In the genomic region with DNA sequence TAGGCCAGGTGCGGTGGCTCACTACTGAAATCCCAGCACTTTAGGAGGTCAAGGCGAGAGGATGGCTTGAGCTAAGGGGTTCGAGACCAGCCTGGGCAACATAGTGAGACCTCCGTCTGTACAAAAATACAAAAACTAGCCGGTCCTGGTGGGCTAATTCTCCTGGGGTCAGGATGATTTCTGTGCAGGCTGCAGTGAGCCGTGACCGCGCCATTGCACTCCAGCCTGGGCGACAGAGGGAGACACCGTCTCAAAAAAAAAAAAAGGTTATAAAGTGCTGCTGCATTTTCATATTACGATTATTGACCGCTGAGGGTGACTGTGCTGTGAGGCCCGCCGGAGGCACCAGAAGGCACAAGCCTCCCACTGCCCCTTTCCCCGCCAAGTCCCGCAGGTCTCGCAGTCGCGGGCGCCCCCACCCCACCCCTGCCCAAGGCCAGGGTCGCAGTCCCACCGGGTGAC, we compare ENCODE assay signal across 8 cellular contexts. TPM values are rescaled to one million over a fixed set of nuclear protein-coding genes. Genes with fewer than 3 reads are reported as not detected.
DNase-seq lines count a peak whose midpoint lies in the region; ATAC-seq and TF ChIP-seq lines count a peak whose summit lies in the region.

No MANE protein-coding gene starts in this region.

- H3K4me3 ChIP-seq in ascending aorta (peak overlapping the region; percentile 75 to 93), lung (peak overlapping the region; percentile 43), vagina (peak overlapping the region; percentile 87 to 96)

- H3K4me1 ChIP-seq in ascending aorta (peaks cover 39 to 63% of the 10 kb centered on the region in 2 donors), lung (ENCODE audit: control insufficient read depth in 2 of 2, insufficient read depth in 2 of 2, low read length in 2 of 2) (peaks cover 9 to 13% of the 10 kb centered on the region in 2 donors), vagina (peaks cover 69% of the 10 kb centered on the region)

- intact Hi-C loops in cardiac septum (cut with DNase I) (loop anchor here (2.0 kb wide), 1 partner anchor 50 kb away; a partner anchor contains a TSS), Right ventricle myocardium inferior (cut with DNase I) (loop anchor here (2.0 to 10.0 kb wide), 4 partner anchors 18 to 450 kb away; a partner anchor contains a TSS), ascending aorta (cut with DNase I) (loop anchor here (1.0 to 2.0 kb wide), 2 partner anchors 58 to 278 kb away; a partner anchor contains a TSS), vagina (cut with DNase I) (loop anchor here (5.0 to 10.0 kb wide), 2 partner anchors 50 to 57 kb away; a partner anchor contains a TSS)

- no peaks in the 10 kb centered on the region for H3K36me3 ChIP-seq in ascending aorta
- H3K36me3 ChIP-seq in lung (ENCODE audit: control insufficient read depth in 2 of 2, insufficient read depth in 2 of 2, low read length in 2 of 2): no peaks in the 10 kb centered on the region
- H3K36me3 ChIP-seq in vagina: no peaks in the 10 kb centered on the region

- H3K9me3 ChIP-seq in ascending aorta: no peaks in the 10 kb centered on the region
- no peaks in the 10 kb centered on the region for H3K9me3 ChIP-seq in lung (ENCODE audit: control insufficient read depth in 2 of 2, insufficient read depth in 1 of 2, low read length in 1 of 2)
- no peaks in the 10 kb centered on the region for H3K9me3 ChIP-seq in vagina

- TF ChIP-seq CTCF in ascending aorta (IDR thresholded peaks at IDR 0.05) (peak in 2 of 3 experiments; percentile 4 to 13), lung (IDR thresholded peaks at IDR 0.05; ENCODE audit: control extremely low read depth, extremely low read depth) (no peak), vagina (IDR thresholded peaks at IDR 0.05) (peak in 1 of 3 experiments; percentile 28)

- no peak for ATAC-seq in Right ventricle myocardium inferior
- no peak for ATAC-seq in lung (ENCODE audit: insufficient read depth, low FRiP score)
- no peak for ATAC-seq in HG03196 (IDR thresholded peaks at IDR 0.05; ENCODE audit: unreplicated experiment)
- no peak for ATAC-seq in GM19463 (IDR thresholded peaks at IDR 0.05; ENCODE audit: unreplicated experiment)

- 28 to 29% methylated on average over 20 to 22 of the region's 22 CpGs for WGBS in lung, 2 donors

- peak overlapping the region; percentile 99 for H3K27ac ChIP-seq in ascending aorta
- peak overlapping the region; percentile 58 to 70 for H3K27ac ChIP-seq in lung (ENCODE audit: low read depth in 1 of 2, low read length in 1 of 2)
- H3K27ac ChIP-seq in vagina: peak overlapping the region; percentile 97

- TF ChIP-seq POLR2A in vagina (IDR thresholded peaks at IDR 0.05): no peak

- H3K27me3 ChIP-seq in ascending aorta (no peaks in the 10 kb centered on the region), lung (ENCODE audit: control insufficient read depth, insufficient read depth) (no peaks in the 10 kb centered on the region), vagina (no peaks in the 10 kb centered on the region)

- peak; percentile 20 for DNase-seq in cardiac septum (ENCODE audit: low spot score)
- no peak for DNase-seq in Right ventricle myocardium inferior (ENCODE audit: missing footprints)
- no peak for DNase-seq in ascending aorta (ENCODE audit: low spot score in 2 of 2)
- DNase-seq in lung (ENCODE audit: low spot score): no peak
- DNase-seq in vagina (ENCODE audit: extremely low spot score in 2 of 2): no peak
- DNase-seq in DMS 273 (lab: John Stamatoyannopoulos, UW; ENCODE audit: unreplicated experiment): no peak

RNA-seq across cellular contexts. Expression of a gene that starts 0.5 kb away (rescaled TPM):
- 9.5 TPM for total RNA-seq in cardiac septum
- 43.6 TPM for total RNA-seq in Right ventricle myocardium inferior
- total RNA-seq in ascending aorta: 68.3 TPM
- 10 to 100 TPM in 1 of 2 donors, 1 to 10 TPM in 1; 5.7 to 13.2 TPM for total RNA-seq in lung
- 10 to 100 TPM in 1 of 2 donors, 1 to 10 TPM in 1; 8.9 to 11.9 TPM for polyA plus RNA-seq in lung
- 37.1 TPM for total RNA-seq in vagina

RNA-seq across cellular contexts. Expression of a gene that starts 50.3 kb away (rescaled TPM):
- total RNA-seq in cardiac septum: 38.0 TPM
- 64.2 TPM for total RNA-seq in Right ventricle myocardium inferior
- 37.8 TPM for total RNA-seq in ascending aorta
- total RNA-seq in lung: 10 to 100 TPM; 19.3 to 26.0 TPM
- polyA plus RNA-seq in lung: 10 to 100 TPM; 11.4 to 16.1 TPM
- total RNA-seq in vagina: 14.2 TPM

RNA-seq across cellular contexts. Expression of a gene that starts 58.7 kb away (rescaled TPM):
- total RNA-seq in cardiac septum: 47.8 TPM
- total RNA-seq in Right ventricle myocardium inferior: 58.0 TPM
- total RNA-seq in ascending aorta: 26.8 TPM
- total RNA-seq in lung: 10 to 100 TPM; 46.6 to 68.5 TPM
- polyA plus RNA-seq in lung: 10 to 100 TPM; 56.0 to 82.5 TPM
- 31.4 TPM for total RNA-seq in vagina
